Comparison of ENCODE assay signal across 8 cellular contexts in the genomic region with DNA sequence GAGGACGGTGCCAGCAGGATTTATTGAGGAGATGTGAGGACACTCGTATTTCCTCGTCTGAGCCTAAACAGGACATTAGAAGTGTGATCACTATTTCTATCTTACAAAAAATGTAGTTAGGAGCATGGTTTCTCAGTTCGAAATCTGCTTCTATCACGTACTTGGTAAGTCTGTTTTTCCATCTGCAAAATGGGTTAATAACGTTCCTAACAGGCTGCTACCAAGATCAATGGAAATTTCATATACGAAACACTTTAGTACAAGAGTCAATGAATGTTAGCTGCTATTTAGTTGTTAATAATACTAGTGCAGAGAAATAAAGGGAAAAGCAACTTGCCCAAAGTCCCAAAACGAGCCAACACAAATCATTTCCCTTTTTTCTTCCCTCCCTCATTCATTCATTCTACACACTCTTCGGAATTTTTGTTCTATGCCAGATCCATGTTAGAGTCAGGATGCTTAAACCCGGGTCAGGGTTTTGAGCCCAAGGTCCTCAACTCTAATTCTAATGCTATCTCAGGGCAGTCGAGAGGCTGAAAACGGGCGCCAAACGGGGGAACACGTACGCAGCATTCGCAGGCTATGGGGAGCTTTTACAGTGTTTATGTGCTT. TPM values are rescaled to one million over a fixed set of nuclear protein-coding genes. Genes with fewer than 3 reads are reported as not detected.
DNase-seq lines count a peak whose midpoint lies in the region; ATAC-seq and TF ChIP-seq lines count a peak whose summit lies in the region.

No MANE protein-coding gene starts in this region.

- H3K9me3 ChIP-seq in HEK293 (ENCODE audit: control insufficient read depth, insufficient read depth, low read depth, low read length) (no peaks in the 10 kb centered on the region), thoracic aorta (no peaks in the 10 kb centered on the region)

- CTCF ChIA-PET in HEK293 (lab: Yijun Ruan, JAX), result interaction anchor here (1.0 to 2.5 kb wide), 4 partner anchors 12 to 115 kb away, joined by 3 to 20 read pairs (median 7); no protein-coding TSS in a partner anchor

- H3K27me3 Mint-ChIP-seq in natural killer cell treated with Interleukin-12 subunit alpha and Interleukin-12 subunit beta and Interleukin-15 and Interleukin-18, amount 100 ng/mL, for 72 hours, result no peaks in the 10 kb centered on the region

- H3K36me3 ChIP-seq in HEK293 (ENCODE audit: control insufficient read depth in 2 of 2, insufficient read depth in 1 of 2, low read length in 2 of 2), result peaks cover 22 to 49% of the 10 kb centered on the region in 2 experiments
- H3K36me3 ChIP-seq in kidney epithelial cell (ENCODE audit: control insufficient read depth, insufficient read depth, low read length), result no peaks in the 10 kb centered on the region
- peaks cover 20% of the 10 kb centered on the region for H3K36me3 ChIP-seq in thoracic aorta

- DNase-seq in kidney epithelial cell (ENCODE audit: low read depth) (no peak), thoracic aorta (ENCODE audit: low spot score) (no peak), posterior cingulate gyrus (no peak), NCI-H510A treated with DMSO at 0.1 percent for 48 hours (lab: John Stamatoyannopoulos, UW) (no peak)
- no peak for DNase-seq in natural killer cell treated with Interleukin-12 subunit alpha and Interleukin-12 subunit beta and Interleukin-15 and Interleukin-18, amount 100 ng/mL, for 72 hours (ENCODE audit: low spot score)

- TF ChIP-seq CTCF in HEK293 (tag by site-specific recombination; IDR thresholded peaks at IDR 0.05) (no peak), kidney epithelial cell (IDR thresholded peaks at IDR 0.05; ENCODE audit: insufficient read depth, low read length, poor library complexity, severe bottlenecking) (no peak), thoracic aorta (IDR thresholded peaks at IDR 0.05) (no peak)

- H3K27ac ChIP-seq in HEK293 (ENCODE audit: extremely low read depth, low read depth, low read length) (peak overlapping the region; percentile 27; the same call in 1 of the 2 replicates), angular gyrus (ENCODE audit: low read depth, low read length) (peak overlapping the region; percentile 90), thoracic aorta (peak overlapping the region; percentile 63 to 79)

- H3K4me1 Mint-ChIP-seq in natural killer cell treated with Interleukin-12 subunit alpha and Interleukin-12 subunit beta and Interleukin-15 and Interleukin-18, amount 100 ng/mL, for 72 hours (ENCODE audit: low read depth in 2 of 2), result peaks cover 0 to 39% of the 10 kb centered on the region in 2 donors

- intact Hi-C loops in posterior cingulate gyrus (cut with DNase I), result loop anchor here (2.0 kb wide), 1 partner anchor 111 kb away; no protein-coding TSS in a partner anchor

- ATAC-seq in thoracic aorta (ENCODE audit: insufficient number of reproducible peaks, low FRiP score, low read depth) (no peak), GM18502 (IDR thresholded peaks at IDR 0.05; ENCODE audit: poor library complexity, unreplicated experiment) (no peak)
- ATAC-seq in natural killer cell treated with Interleukin-12 subunit alpha and Interleukin-12 subunit beta and Interleukin-15 and Interleukin-18, amount 100 ng/mL, for 72 hours, result no peak

- H3K36me3 Mint-ChIP-seq in natural killer cell treated with Interleukin-12 subunit alpha and Interleukin-12 subunit beta and Interleukin-15 and Interleukin-18, amount 100 ng/mL, for 72 hours, result peaks cover 32% of the 10 kb centered on the region

- H3K4me3 ChIP-seq in HEK293 (ENCODE audit: low read depth, low read length) (peak overlapping the region; percentile 76), kidney epithelial cell (ENCODE audit: low read depth, low read length) (peak overlapping the region; percentile 97), thoracic aorta (peak overlapping the region; percentile 88)

- H3K27me3 ChIP-seq in kidney epithelial cell (ENCODE audit: control insufficient read depth, insufficient read depth, low read length), result no peaks in the 10 kb centered on the region
- no peaks in the 10 kb centered on the region for H3K27me3 ChIP-seq in thoracic aorta (replicated peaks; ENCODE audit: insufficient read depth)

- no peak overlapping the region for H3K4me3 Mint-ChIP-seq in natural killer cell treated with Interleukin-12 subunit alpha and Interleukin-12 subunit beta and Interleukin-15 and Interleukin-18, amount 100 ng/mL, for 72 hours

- H3K27ac Mint-ChIP-seq in natural killer cell treated with Interleukin-12 subunit alpha and Interleukin-12 subunit beta and Interleukin-15 and Interleukin-18, amount 100 ng/mL, for 72 hours, result no peak overlapping the region

- H3K9me3 Mint-ChIP-seq in natural killer cell treated with Interleukin-12 subunit alpha and Interleukin-12 subunit beta and Interleukin-15 and Interleukin-18, amount 100 ng/mL, for 72 hours, result peaks cover 2% of the 10 kb centered on the region

- peaks cover 8% of the 10 kb centered on the region; the same call in 1 of the 2 replicates for H3K4me1 ChIP-seq in HEK293 (ENCODE audit: control insufficient read depth, insufficient read depth, low read length)
- H3K4me1 ChIP-seq in thoracic aorta (ENCODE audit: control insufficient read depth in 1 of 2, low read depth in 2 of 2), result peaks cover 13 to 39% of the 10 kb centered on the region in 2 donors

- POLR2A ChIA-PET in HEK293 (lab: Yijun Ruan, JAX), result interaction anchor here (0.6 to 2.2 kb wide), 24 partner anchors 8 to 349 kb away, joined by 3 to 39 read pairs (median 4); a partner anchor contains a TSS

TF ChIP-seq in HEK293, 187 proteins besides CTCF, POLR2A, EP300 and RAD21:
- TF ChIP-seq, protein P1, sequence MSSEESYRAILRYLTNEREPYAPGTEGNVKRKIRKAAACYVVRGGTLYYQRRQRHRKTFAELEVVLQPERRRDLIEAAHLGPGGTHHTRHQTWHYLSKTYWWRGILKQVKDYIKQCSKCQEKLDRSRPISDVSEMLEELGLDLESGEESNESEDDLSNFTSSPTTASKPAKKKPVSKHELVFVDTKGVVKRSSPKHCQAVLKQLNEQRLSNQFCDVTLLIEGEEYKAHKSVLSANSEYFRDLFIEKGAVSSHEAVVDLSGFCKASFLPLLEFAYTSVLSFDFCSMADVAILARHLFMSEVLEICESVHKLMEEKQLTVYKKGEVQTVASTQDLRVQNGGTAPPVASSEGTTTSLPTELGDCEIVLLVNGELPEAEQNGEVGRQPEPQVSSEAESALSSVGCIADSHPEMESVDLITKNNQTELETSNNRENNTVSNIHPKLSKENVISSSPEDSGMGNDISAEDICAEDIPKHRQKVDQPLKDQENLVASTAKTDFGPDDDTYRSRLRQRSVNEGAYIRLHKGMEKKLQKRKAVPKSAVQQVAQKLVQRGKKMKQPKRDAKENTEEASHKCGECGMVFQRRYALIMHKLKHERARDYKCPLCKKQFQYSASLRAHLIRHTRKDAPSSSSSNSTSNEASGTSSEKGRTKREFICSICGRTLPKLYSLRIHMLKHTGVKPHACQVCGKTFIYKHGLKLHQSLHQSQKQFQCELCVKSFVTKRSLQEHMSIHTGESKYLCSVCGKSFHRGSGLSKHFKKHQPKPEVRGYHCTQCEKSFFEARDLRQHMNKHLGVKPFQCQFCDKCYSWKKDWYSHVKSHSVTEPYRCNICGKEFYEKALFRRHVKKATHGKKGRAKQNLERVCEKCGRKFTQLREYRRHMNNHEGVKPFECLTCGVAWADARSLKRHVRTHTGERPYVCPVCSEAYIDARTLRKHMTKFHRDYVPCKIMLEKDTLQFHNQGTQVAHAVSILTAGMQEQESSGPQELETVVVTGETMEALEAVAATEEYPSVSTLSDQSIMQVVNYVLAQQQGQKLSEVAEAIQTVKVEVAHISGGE (tag by site-specific recombination; conservative IDR thresholded peaks at IDR 0.05; ENCODE audit: low read depth), result 0 out of 2 replicates have a peak, but pooled peaks have one; percentile 19
- TF ChIP-seq ZNF501 (tag by site-specific recombination; IDR thresholded peaks at IDR 0.05) (0 out of 2 replicates have a peak, but pooled peaks have one; percentile 64), ZNF221 (tag by site-specific recombination; IDR thresholded peaks at IDR 0.05; ENCODE audit: borderline replicate concordance) (no peak), ZFP37 (tag by site-specific recombination; IDR thresholded peaks at IDR 0.05) (0 out of 2 replicates have a peak, but pooled peaks have one; percentile 26)

RNA-seq across cellular contexts. Expression of a gene that starts 0.6 kb away (rescaled TPM):
- 62.8 and 67.4 TPM in 2 replicates for total RNA-seq in kidney epithelial cell
- total RNA-seq in thoracic aorta, result 10 to 100 TPM; 26.5 to 44.1 TPM
- 100 to 1,000 TPM in 1 of 2 donors, 10 to 100 TPM in 1; 81.1 to 107 TPM for total RNA-seq in natural killer cell treated with Interleukin-12 subunit alpha and Interleukin-12 subunit beta and Interleukin-15 and Interleukin-18, amount 100 ng/mL, for 72 hours

RNA-seq across cellular contexts. Expression of a gene that starts 0.9 kb away (rescaled TPM):
- 39.0 and 44.1 TPM in 2 replicates for total RNA-seq in kidney epithelial cell
- 10 to 100 TPM; 13.1 to 21.7 TPM for total RNA-seq in thoracic aorta
- 10 to 100 TPM; 35.3 to 37.8 TPM for total RNA-seq in natural killer cell treated with Interleukin-12 subunit alpha and Interleukin-12 subunit beta and Interleukin-15 and Interleukin-18, amount 100 ng/mL, for 72 hours

RNA-seq across cellular contexts. Expression of a gene that starts 56.3 kb away (rescaled TPM):
- total RNA-seq in kidney epithelial cell (2.7 and 4.4 TPM in 2 replicates), thoracic aorta (not detected)
- not detected for total RNA-seq in natural killer cell treated with Interleukin-12 subunit alpha and Interleukin-12 subunit beta and Interleukin-15 and Interleukin-18, amount 100 ng/mL, for 72 hours

Comparison
In these comparisons a context has a peak if more than half of its experiments do, and no peak if none do; other contexts are left out.
1. H3K27ac ChIP-seq: peak in every context shown above with its lines; median percentile 90 in angular gyrus; 71 in thoracic aorta; 27 in HEK293.